ENCODE assay signal across 8 cellular contexts in the genomic region with DNA sequence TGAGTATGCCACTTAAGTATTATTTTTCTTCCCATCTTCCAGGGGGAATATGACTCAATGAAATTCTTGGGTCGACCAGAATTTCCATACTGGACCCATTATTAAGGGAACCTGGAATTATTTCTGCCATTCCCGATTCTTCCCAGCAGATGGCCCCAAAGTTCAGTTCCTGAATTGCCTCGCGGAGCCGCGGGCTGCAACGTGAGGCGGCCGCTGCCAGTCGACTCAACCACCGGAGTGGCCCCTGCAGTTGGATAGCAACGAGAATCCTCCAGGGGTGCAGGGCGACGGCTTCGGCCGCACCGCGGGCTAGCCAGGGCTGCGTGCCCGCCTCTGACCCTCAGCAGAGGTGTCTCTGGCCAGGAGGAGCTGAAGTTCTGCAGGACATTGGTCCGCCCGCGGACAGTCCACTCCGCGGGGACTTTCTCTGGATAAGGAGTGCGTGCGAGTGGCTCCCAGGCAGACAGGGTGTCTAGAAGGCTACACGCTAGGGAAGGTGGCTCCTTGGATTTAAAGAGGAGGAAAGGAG. TPM values are rescaled to one million over a fixed set of nuclear protein-coding genes. Genes with fewer than 3 reads are reported as not detected.
DNase-seq lines count a peak whose midpoint lies in the region; ATAC-seq and TF ChIP-seq lines count a peak whose summit lies in the region.

No MANE protein-coding gene starts in this region.

- H3K4me3 ChIP-seq in vagina, result peak overlapping the region; percentile 50 to 63

- no peaks in the 10 kb centered on the region for H3K36me3 ChIP-seq in vagina

- peaks cover 8% of the 10 kb centered on the region for H3K4me1 ChIP-seq in vagina

- H3K27me3 ChIP-seq in vagina, result no peaks in the 10 kb centered on the region

- peak; percentile 15 for ATAC-seq in GM19395 (IDR thresholded peaks at IDR 0.05; ENCODE audit: unreplicated experiment)

- TF ChIP-seq POLR2A in vagina (IDR thresholded peaks at IDR 0.05), result no peak

- peak; percentile 54 to 75 (median 60) for TF ChIP-seq CTCF in vagina (IDR thresholded peaks at IDR 0.05)

- no peaks in the 10 kb centered on the region for H3K9me3 ChIP-seq in vagina

- peak; percentile 86 for DNase-seq in AG08395 (ENCODE audit: low spot score)
- DNase-seq in NCI-H1105 treated with DMSO at 0.1 percent for 48 hours (lab: John Stamatoyannopoulos, UW), result peak; percentile 72
- DNase-seq in T1000 (lab: John Stamatoyannopoulos, UW), result peak; percentile 80
- DNase-seq in astrocyte of the hippocampus (ENCODE audit: low read depth, low spot score), result peak; percentile 91
- peak; percentile 69 to 71 for DNase-seq in hippocampal formation (lab: John Stamatoyannopoulos, UW)
- DNase-seq in putamen (ENCODE audit: low spot score), result peak; percentile 79
- no peak for DNase-seq in vagina (ENCODE audit: extremely low spot score in 2 of 2)

- H3K27ac ChIP-seq in vagina, result no peak overlapping the region

- intact Hi-C loops in vagina (cut with DNase I), result loop anchor here (2.0 kb wide), 1 partner anchor 32 kb away; no protein-coding TSS in a partner anchor

RNA-seq across cellular contexts. Expression of a gene that starts 0.6 kb away (rescaled TPM):
- not detected for total RNA-seq in vagina

RNA-seq across cellular contexts. Expression of a gene that starts 13.3 kb away (rescaled TPM):
- total RNA-seq in vagina, result 6.6 TPM

Comparison
In these comparisons a context has a peak if more than half of its experiments do, and no peak if none do; other contexts are left out.
1. DNase-seq: peak in AG08395 (single experiment), NCI-H1105 treated with DMSO at 0.1 percent for 48 hours (single experiment), T1000 (single experiment), astrocyte of the hippocampus (single experiment), hippocampal formation (2 of 2) and putamen (single experiment); none in vagina (0 of 2).